In the genomic region with DNA sequence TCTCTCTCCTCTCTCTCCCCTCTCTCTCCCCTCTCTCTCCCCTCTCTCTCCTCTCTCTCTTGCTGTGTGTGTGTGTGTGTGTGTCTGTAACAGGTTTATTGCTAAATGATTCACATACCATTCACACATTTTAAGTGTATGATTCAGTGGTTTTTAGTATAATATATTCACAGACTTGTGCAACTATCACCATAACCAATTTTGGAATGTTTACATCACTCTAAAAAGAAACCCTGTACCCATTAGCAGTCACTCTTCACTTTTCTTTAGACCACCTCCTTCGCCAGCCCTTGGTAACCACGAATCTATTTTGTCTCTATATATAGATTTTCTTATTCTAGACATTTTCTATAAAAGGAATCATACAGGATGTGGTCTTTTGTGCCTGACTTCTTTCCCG, we compare ENCODE assay signal across 12 cellular contexts. TPM values are rescaled to one million over a fixed set of nuclear protein-coding genes. Genes with fewer than 3 reads are reported as not detected.
DNase-seq lines count a peak whose midpoint lies in the region; ATAC-seq and TF ChIP-seq lines count a peak whose summit lies in the region.
"Had no signal": no experiment of that assay in that cellular context is flagged by ENCODE, and none has a peak within 500 bp of the region (broad histone marks: within the 10 kb centered on the region; RNA-seq: fewer than 3 reads in every experiment).

No MANE protein-coding gene starts in this region.

- TF ChIP-seq POLR2A in gastrocnemius medialis (IDR thresholded peaks at IDR 0.05) (no peak), upper lobe of left lung (IDR thresholded peaks at IDR 0.05) (no peak)

- H3K4me3 ChIP-seq in choroid plexus epithelial cell (ENCODE audit: low read depth, low read length) (no peak overlapping the region), gastrocnemius medialis (no peak overlapping the region), upper lobe of left lung (no peak overlapping the region)
- H3K4me3 ChIP-seq: heart right ventricle, lung, prostate gland had no signal

- H3K4me1 ChIP-seq in gastrocnemius medialis (peaks cover 18 to 19% of the 10 kb centered on the region in 2 donors), upper lobe of left lung (no peaks in the 10 kb centered on the region)
- H3K4me1 ChIP-seq: prostate gland had no signal

- CTCF ChIA-PET in activated CD4-positive, alpha-beta T cell treated with anti-CD3 and anti-CD28 coated beads for 36 hours (lab: Charles Lee): interaction anchor here (1.5 kb wide), 1 partner anchor 10 kb away, joined by 5 read pairs; no protein-coding TSS in a partner anchor

- in situ Hi-C loops in gastrocnemius medialis (cut with MboI; ENCODE audit: low sequenced_read_pairs in 4 of 4): no loop called here

- POLR2A ChIA-PET in activated CD4-positive, alpha-beta T cell treated with anti-CD3 and anti-CD28 coated beads for 36 hours (lab: Charles Lee): no interaction called here

- H3K36me3 ChIP-seq in gastrocnemius medialis (peaks cover 0 to 30% of the 10 kb centered on the region in 2 donors), upper lobe of left lung (peaks cover 0 to 16% (median 2%) of the 10 kb centered on the region in 4 donors)
- H3K36me3 ChIP-seq: prostate gland had no signal

- H3K9me3 Mint-ChIP-seq in activated CD4-positive, alpha-beta T cell treated with anti-CD3 and anti-CD28 coated beads for 36 hours (ENCODE audit: low read depth): peaks cover 1% of the 10 kb centered on the region

- no peak overlapping the region for H3K4me3 Mint-ChIP-seq in activated CD4-positive, alpha-beta T cell treated with anti-CD3 and anti-CD28 coated beads for 36 hours

- H3K27ac Mint-ChIP-seq in activated CD4-positive, alpha-beta T cell treated with anti-CD3 and anti-CD28 coated beads for 36 hours: peak overlapping the region; percentile 34

- DNase-seq in activated CD4-positive, alpha-beta T cell treated with anti-CD3 and anti-CD28 coated beads for 36 hours: no peak
- DNase-seq in activated CD4-positive, alpha-beta T cell treated with anti-CD3 and anti-CD28 coated beads, Interleukin-2, amount 50 U/mL, for 4 hours: no peak
- DNase-seq in RKO (ENCODE audit: low spot score) (peak; percentile 78), choroid plexus epithelial cell (ENCODE audit: low read depth) (peak; percentile 5), gastrocnemius medialis (no peak), 8988T (no peak), upper lobe of left lung (no peak)
- DNase-seq: heart right ventricle; stimulated activated CD4-positive, alpha-beta T cell treated with anti-CD3 and anti-CD28 coated beads, Interleukin-1b, Interleukin-23, amount 100 ng/mL, for 48 hours had no signal

- H3K9me3 ChIP-seq in gastrocnemius medialis: no peaks in the 10 kb centered on the region
- no peaks in the 10 kb centered on the region for H3K9me3 ChIP-seq in upper lobe of left lung
- H3K9me3 ChIP-seq: heart right ventricle, prostate gland had no signal

- H3K27me3 ChIP-seq in gastrocnemius medialis: no peaks in the 10 kb centered on the region
- H3K27me3 ChIP-seq in upper lobe of left lung: no peaks in the 10 kb centered on the region

- no peak for TF ChIP-seq CTCF in choroid plexus epithelial cell (conservative IDR thresholded peaks at IDR 0.05; ENCODE audit: low read depth, low read length)
- TF ChIP-seq CTCF in gastrocnemius medialis (IDR thresholded peaks at IDR 0.05 in 4 of 5, conservative IDR thresholded peaks at IDR 0.05 in 1 of 5): peak in 1 of 5 experiments; percentile 9
- TF ChIP-seq CTCF in upper lobe of left lung (IDR thresholded peaks at IDR 0.05): no peak

- peaks cover 15% of the 10 kb centered on the region for H3K4me1 Mint-ChIP-seq in activated CD4-positive, alpha-beta T cell treated with anti-CD3 and anti-CD28 coated beads for 36 hours

- peak; percentile 66 for ATAC-seq in activated CD4-positive, alpha-beta T cell treated with anti-CD3 and anti-CD28 coated beads for 36 hours
- no peak for ATAC-seq in gastrocnemius medialis
- no peak for ATAC-seq in upper lobe of left lung (ENCODE audit: low FRiP score in 2 of 2)
- no peak for ATAC-seq in HG03565 (IDR thresholded peaks at IDR 0.05; ENCODE audit: unreplicated experiment)
- ATAC-seq: heart right ventricle had no signal

- H3K27me3 Mint-ChIP-seq in activated CD4-positive, alpha-beta T cell treated with anti-CD3 and anti-CD28 coated beads for 36 hours: peaks cover 4% of the 10 kb centered on the region

- H3K36me3 Mint-ChIP-seq in activated CD4-positive, alpha-beta T cell treated with anti-CD3 and anti-CD28 coated beads for 36 hours (ENCODE audit: low read depth): no peaks in the 10 kb centered on the region

- intact Hi-C loops in activated CD4-positive, alpha-beta T cell treated with anti-CD3 and anti-CD28 coated beads for 36 hours (cut with DNase I, micrococcal nuclease): no loop called here
- intact Hi-C loops in gastrocnemius medialis (cut with DNase I; ENCODE audit: low total_unique reads): no loop called here

- TF ChIP-seq EP300 in upper lobe of left lung (IDR thresholded peaks at IDR 0.05): no peak

- 53 to 62% methylated on average over 3 of the region's 3 CpGs for WGBS in upper lobe of left lung, 2 donors

- H3K27ac ChIP-seq in gastrocnemius medialis (peak overlapping the region in 3 of 4 donors; percentile 44 to 62 (median 44)), upper lobe of left lung (no peak overlapping the region)
- H3K27ac ChIP-seq: heart right ventricle, prostate gland had no signal

RNA-seq across cellular contexts. Expression of a gene that starts 11.4 kb away (rescaled TPM):
- under 1 TPM; 0.26 to 0.71 TPM for total RNA-seq in activated CD4-positive, alpha-beta T cell treated with anti-CD3 and anti-CD28 coated beads for 36 hours
- total RNA-seq in gastrocnemius medialis: 10 to 100 TPM; 11.4 to 77.4 (median 47.1) TPM
- 10 to 100 TPM in 5 of 6 donors, 1 to 10 TPM in 1; 1.0 to 33.6 (median 20.6) TPM for total RNA-seq in upper lobe of left lung

RNA-seq across cellular contexts. Expression of a gene that starts 53.6 kb away (rescaled TPM):
- total RNA-seq in activated CD4-positive, alpha-beta T cell treated with anti-CD3 and anti-CD28 coated beads for 36 hours: not detected
- total RNA-seq in gastrocnemius medialis (10 to 100 TPM in 1 of 4 donors, 1 to 10 TPM in 2, under 1 TPM in 1; 0.41 to 11.6 (median 5.2) TPM), upper lobe of left lung (1 to 10 TPM in 1 of 6 donors, under 1 TPM in 1, not detected in 4; 0.67 to 1.0 TPM)
- total RNA-seq: heart right ventricle, prostate gland had no signal

Comparison
In these comparisons a context has a peak if more than half of its experiments do, and no peak if none do; other contexts are left out.
1. DNase-seq: peak in RKO (single experiment) and choroid plexus epithelial cell (single experiment); none in activated CD4-positive, alpha-beta T cell treated with anti-CD3 and anti-CD28 coated beads for 36 hours (single experiment), activated CD4-positive, alpha-beta T cell treated with anti-CD3 and anti-CD28 coated beads, Interleukin-2, amount 50 U/mL, for 4 hours (0 of 2), gastrocnemius medialis (0 of 2), 8988T (single experiment) and upper lobe of left lung (0 of 2).
2. H3K27ac ChIP-seq: peak in gastrocnemius medialis (3 of 4); none in upper lobe of left lung (0 of 4).